13 cellular contexts compared by ENCODE assay signal in genomic region chr12:126337556-126337955, GRCh38.
DNase-seq lines count a peak whose midpoint lies in the region; ATAC-seq lines count a peak whose summit lies in the region.
"Had no signal": no experiment of that assay in that cellular context is flagged by ENCODE, and none has a peak within 500 bp of the region (broad histone marks: within the 10 kb centered on the region; RNA-seq: fewer than 3 reads in every experiment).

No MANE protein-coding gene starts in this region.

- no peaks in the 10 kb centered on the region for H3F3A ChIP-seq in GM23248 (ENCODE audit: insufficient read depth)

- H3K27ac ChIP-seq in GM23248 (no peak overlapping the region), Karpas-422 (ENCODE audit: low read length) (no peak overlapping the region)
- H3K27ac ChIP-seq: lower lobe of right lung had no signal

- H2AFZ ChIP-seq in GM23248, result no peak overlapping the region
- no peak overlapping the region for H2AFZ ChIP-seq in Karpas-422 (ENCODE audit: low read length)

- in situ Hi-C loops in GM23248 (cut with MboI) (no loop called here), ACHN (cut with HindIII; ENCODE audit: low pct_ligation_motif_present, low pct_unique_long_range_greater_than_20kb, low sequenced_read_pairs) (no loop called here)

- H3K4me2 ChIP-seq in GM23248 (ENCODE audit: unreplicated experiment), result no peak overlapping the region
- H3K4me2 ChIP-seq in Karpas-422 (ENCODE audit: low read depth, low read length, poor library complexity, severe bottlenecking), result no peak overlapping the region

- 7 to 12% methylated on average over 4 of the region's 4 CpGs for WGBS in GM23248 (ENCODE audit: low coverage in 1 of 2, low lambda C conversion rate in 2 of 2, missing lambda C conversion rate in 2 of 2), 2 experiments

- no peaks in the 10 kb centered on the region for H4K20me1 ChIP-seq in GM23248 (ENCODE audit: insufficient read depth)
- no peaks in the 10 kb centered on the region for H4K20me1 ChIP-seq in Karpas-422 (ENCODE audit: insufficient read depth, low read depth, low read length)

- H3K9me2 ChIP-seq in GM23248 (ENCODE audit: insufficient read depth) (no peaks in the 10 kb centered on the region), Karpas-422 (replicated peaks; ENCODE audit: insufficient read depth, low read length) (no peaks in the 10 kb centered on the region)

- H3K4me3 ChIP-seq in GM23248 (no peak overlapping the region), skeletal muscle cell (ENCODE audit: low read depth, low read length) (no peak overlapping the region), Karpas-422 (ENCODE audit: low read length) (no peak overlapping the region)
- H3K4me3 ChIP-seq: lower lobe of right lung had no signal

- DNase-seq in GM23248 (peak; percentile 4), NCI-H524 (lab: John Stamatoyannopoulos, UW) (peak; percentile 32 to 76), fibroblast of gingiva (ENCODE audit: low read depth) (peak; percentile 98), skeletal muscle cell (ENCODE audit: low read depth) (peak; percentile 89), Karpas-422 (no peak), ACHN (no peak)
- DNase-seq: activated CD4-positive, CD25-positive, alpha-beta regulatory T cell treated with anti-CD3 and anti-CD28 coated beads, Interleukin-2, amount 50 U/mL, for 72 hours; activated T-cell treated with anti-CD3 and anti-CD28 coated beads for 4 hours; Calu3; lower lobe of right lung; NCI-H2029; T-helper 1 cell had no signal

- H3K4me1 ChIP-seq in GM23248 (ENCODE audit: insufficient read depth) (no peaks in the 10 kb centered on the region), Karpas-422 (ENCODE audit: low read length) (no peaks in the 10 kb centered on the region)
- H3K4me1 ChIP-seq: lower lobe of right lung had no signal

- H3K9me3 ChIP-seq in GM23248 (ENCODE audit: low read depth) (no peaks in the 10 kb centered on the region), Karpas-422 (ENCODE audit: low read length) (peaks cover 16% of the 10 kb centered on the region)
- H3K9me3 ChIP-seq: lower lobe of right lung had no signal

- H3K79me2 ChIP-seq in GM23248 (ENCODE audit: insufficient read depth) (no peaks in the 10 kb centered on the region), Karpas-422 (ENCODE audit: low read length) (no peaks in the 10 kb centered on the region)

- H3K27me3 ChIP-seq in GM23248 (replicated peaks; ENCODE audit: insufficient read depth), result no peaks in the 10 kb centered on the region
- no peaks in the 10 kb centered on the region for H3K27me3 ChIP-seq in Karpas-422 (ENCODE audit: low read length)

- no peaks in the 10 kb centered on the region for H3K36me3 ChIP-seq in GM23248 (ENCODE audit: low read depth)
- no peaks in the 10 kb centered on the region for H3K36me3 ChIP-seq in Karpas-422 (ENCODE audit: insufficient read depth, low read length)
- H3K36me3 ChIP-seq: lower lobe of right lung had no signal

- ATAC-seq in HG02840 (IDR thresholded peaks at IDR 0.05; ENCODE audit: low FRiP score, unreplicated experiment), result no peak
- ATAC-seq: lower lobe of right lung had no signal

- no peak overlapping the region for H3K9ac ChIP-seq in GM23248
- no peak overlapping the region for H3K9ac ChIP-seq in Karpas-422 (ENCODE audit: low read length)

Comparison
In these comparisons a context has a peak if more than half of its experiments do, and no peak if none do; other contexts are left out.
1. DNase-seq: peak in GM23248 (single experiment), NCI-H524 (2 of 2), fibroblast of gingiva (single experiment) and skeletal muscle cell (single experiment); none in Karpas-422 (single experiment) and ACHN (single experiment).